Comparison of ENCODE assay signal across 28 cellular contexts in genomic region chr7:36167403-36168050, GRCh38.
"Had no signal": no experiment of that assay in that cellular context is flagged by ENCODE, and none has a peak within 500 bp of the region (broad histone marks: within the 10 kb centered on the region; RNA-seq: fewer than 3 reads in every experiment).

No MANE protein-coding gene starts in this region.

- H3K4me3 ChIP-seq: body of pancreas, esophagus muscularis mucosa, gastrocnemius medialis, heart left ventricle had no signal

- H3K36me3 ChIP-seq: esophagus muscularis mucosa had no signal

- H3K27me3 Mint-ChIP-seq: activated CD4-positive, alpha-beta memory T cell treated with anti-CD3 and anti-CD28 coated beads, Interleukin-2, amount 10 ng/mL, durations not matched to agents 7 days and 5 days; activated CD4-positive, alpha-beta T cell treated with anti-CD3 and anti-CD28 coated beads for 36 hours; activated naive CD8-positive, alpha-beta T cell; activated T-helper 17 cell treated with anti-CD3 and anti-CD28 coated beads, Interleukin-2, amount 50 U/mL, for 72 hours; effector memory CD8-positive, alpha-beta T cell had no signal

- H3K9me3 ChIP-seq: body of pancreas, esophagus muscularis mucosa, gastrocnemius medialis, heart left ventricle had no signal

- H3K27ac Mint-ChIP-seq: activated CD4-positive, alpha-beta memory T cell treated with anti-CD3 and anti-CD28 coated beads, Interleukin-2, amount 10 ng/mL, durations not matched to agents 7 days and 5 days; activated CD4-positive, alpha-beta T cell treated with anti-CD3 and anti-CD28 coated beads for 36 hours; activated CD4-positive, alpha-beta T cell treated with anti-CD3 and anti-CD28 coated beads, Interleukin-2, amount 10 ng/mL, durations not matched to agents 24 days and 14 days; activated naive CD8-positive, alpha-beta T cell; activated T-helper 17 cell treated with anti-CD3 and anti-CD28 coated beads, Interleukin-2, amount 50 U/mL, for 72 hours; effector memory CD8-positive, alpha-beta T cell had no signal

- H3K27ac ChIP-seq: body of pancreas, esophagus muscularis mucosa, foreskin keratinocyte, heart left ventricle had no signal

- H3K36me3 Mint-ChIP-seq: activated naive CD8-positive, alpha-beta T cell had no signal

- H3K4me1 Mint-ChIP-seq: activated T-helper 17 cell treated with anti-CD3 and anti-CD28 coated beads, Interleukin-2, amount 50 U/mL, for 72 hours had no signal

- DNase-seq: activated CD4-positive, alpha-beta memory T cell treated with anti-CD3 and anti-CD28 coated beads, Interleukin-2, amount 10 ng/mL, durations not matched to agents 7 days and 5 days; activated CD4-positive, alpha-beta T cell treated with anti-CD3 and anti-CD28 coated beads for 36 hours; activated CD4-positive, alpha-beta T cell treated with anti-CD3 and anti-CD28 coated beads, Interleukin-2, amount 10 ng/mL, durations not matched to agents 24 days and 14 days; activated CD4-positive, CD25-positive, alpha-beta regulatory T cell; activated CD4-positive, CD25-positive, alpha-beta regulatory T cell treated with anti-CD3 and anti-CD28 coated beads, Interleukin-2, amount 50 U/mL, for 72 hours; activated CD8-positive, alpha-beta memory T cell treated with anti-CD3 and anti-CD28 coated beads for 24 hours; activated effector memory CD4-positive, alpha-beta T cell treated with Interleukin-2 at 50 U/mL for 16 hours; activated gamma-delta T cell treated with Interleukin-2 at 50 U/mL for 16 hours; activated naive CD4-positive, alpha-beta T cell treated with anti-CD3 and anti-CD28 coated beads, Interleukin-2, amount 50 U/mL, for 16 hours; activated naive CD4-positive, alpha-beta T cell treated with Interleukin-2 at 50 U/mL for 16 hours; activated T-cell treated with anti-CD3 and anti-CD28 coated beads, Interleukin-2, amount 50 U/mL, for 4 hours; amniotic stem cell; anterior cingulate cortex; body of pancreas; caudate nucleus; cortex of kidney; dermis blood vessel endothelial cell; effector CD4-positive, alpha-beta T cell; effector memory CD8-positive, alpha-beta T cell; erythroblast; foreskin keratinocyte; gastrocnemius medialis; glutamatergic neuron; heart left ventricle; T-helper 2 cell had no signal

- H3K4me1 ChIP-seq: body of pancreas, foreskin keratinocyte had no signal

- ATAC-seq: activated CD4-positive, alpha-beta T cell treated with anti-CD3 and anti-CD28 coated beads for 36 hours; activated T-cell treated with anti-CD3 and anti-CD28 coated beads, Interleukin-2, amount 50 U/mL, for 4 hours; activated T-helper 17 cell treated with anti-CD3 and anti-CD28 coated beads, Interleukin-2, amount 50 U/mL, for 72 hours; body of pancreas; effector memory CD8-positive, alpha-beta T cell; foreskin keratinocyte; gastrocnemius medialis; heart left ventricle had no signal

- H3K4me3 Mint-ChIP-seq: activated CD4-positive, alpha-beta memory T cell treated with anti-CD3 and anti-CD28 coated beads, Interleukin-2, amount 10 ng/mL, durations not matched to agents 7 days and 5 days; activated CD4-positive, alpha-beta T cell treated with anti-CD3 and anti-CD28 coated beads for 36 hours; activated CD4-positive, alpha-beta T cell treated with anti-CD3 and anti-CD28 coated beads, Interleukin-2, amount 10 ng/mL, durations not matched to agents 24 days and 14 days; activated naive CD8-positive, alpha-beta T cell; activated T-cell treated with anti-CD3 and anti-CD28 coated beads, Interleukin-2, amount 50 U/mL, for 4 hours; activated T-helper 17 cell treated with anti-CD3 and anti-CD28 coated beads, Interleukin-2, amount 50 U/mL, for 72 hours; effector memory CD8-positive, alpha-beta T cell had no signal

- H3K27me3 ChIP-seq: body of pancreas, esophagus muscularis mucosa, foreskin keratinocyte, gastrocnemius medialis, heart left ventricle had no signal

- H3K9me3 Mint-ChIP-seq: activated CD4-positive, alpha-beta memory T cell treated with anti-CD3 and anti-CD28 coated beads, Interleukin-2, amount 10 ng/mL, durations not matched to agents 7 days and 5 days; activated CD4-positive, alpha-beta T cell treated with anti-CD3 and anti-CD28 coated beads, Interleukin-2, amount 10 ng/mL, durations not matched to agents 24 days and 14 days; activated T-cell treated with anti-CD3 and anti-CD28 coated beads, Interleukin-2, amount 50 U/mL, for 4 hours; activated T-helper 17 cell treated with anti-CD3 and anti-CD28 coated beads, Interleukin-2, amount 50 U/mL, for 72 hours; effector memory CD8-positive, alpha-beta T cell had no signal
